ENCODE assay signal across 18 cellular contexts in the genomic region with DNA sequence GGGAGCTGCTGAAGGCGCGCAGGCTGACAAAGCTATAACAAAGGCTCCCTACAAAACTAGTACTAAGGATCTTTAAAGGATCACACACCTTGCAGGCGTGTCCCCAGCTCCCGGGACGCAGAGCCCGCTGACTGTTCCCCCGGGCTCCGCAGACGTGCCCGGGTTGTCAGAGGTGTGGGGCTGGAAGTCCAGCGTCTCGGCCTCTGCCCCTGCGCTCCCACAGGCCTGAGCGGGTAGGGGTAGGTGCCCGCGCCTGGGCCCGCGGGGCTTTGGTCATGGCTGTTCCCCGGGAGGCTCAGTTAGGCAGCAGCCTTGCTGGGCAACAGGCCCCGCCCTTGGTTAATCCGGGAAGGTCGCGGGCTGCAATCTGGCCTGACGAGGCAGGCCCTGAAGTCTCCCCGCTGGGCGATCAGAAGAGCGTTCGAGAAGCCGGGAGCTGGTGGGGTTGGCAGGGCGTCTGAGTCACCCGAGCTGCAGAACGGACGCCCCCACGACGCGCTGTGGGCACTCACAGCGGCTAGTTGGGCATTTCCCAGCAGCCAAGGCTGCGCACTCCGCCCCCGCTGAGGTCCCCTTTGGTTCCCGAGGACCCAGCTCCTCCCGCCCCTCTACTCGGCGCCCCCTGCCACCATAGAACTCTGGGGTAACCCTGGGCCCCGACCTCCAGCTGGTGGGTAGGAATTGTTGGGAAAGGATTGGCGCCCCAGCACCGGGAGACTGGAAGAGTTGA. TPM values are rescaled to one million over a fixed set of nuclear protein-coding genes. Genes with fewer than 3 reads are reported as not detected.
DNase-seq lines count a peak whose midpoint lies in the region; ATAC-seq, FAIRE-seq and TF ChIP-seq lines count a peak whose summit lies in the region.
"Had no signal": no experiment of that assay in that cellular context is flagged by ENCODE, and none has a peak within 500 bp of the region (broad histone marks: within the 10 kb centered on the region; RNA-seq: fewer than 3 reads in every experiment).

No MANE protein-coding gene starts in this region.

- no peak overlapping the region for H2BK15ac ChIP-seq in IMR-90 (ENCODE audit: low read depth, low read length)

- peaks cover 58% of the 10 kb centered on the region for H3K27me3 Mint-ChIP-seq in neural progenitor cell (ENCODE audit: insufficient read depth, low read depth)

- no peak overlapping the region for H2AK5ac ChIP-seq in IMR-90 (ENCODE audit: low read depth, low read length)

- H3K27me3 ChIP-seq in IMR-90 (ENCODE audit: control insufficient read depth, insufficient read depth, low read length) (peaks cover 71% of the 10 kb centered on the region), neural progenitor cell (peaks cover 100% of the 10 kb centered on the region)

- dilution Hi-C loops in IMR-90 (cut with HindIII; ENCODE audit: low sequenced_read_pairs, unreplicated experiment): no loop called here

- H3K36me3 Mint-ChIP-seq in neural progenitor cell: peaks cover 6% of the 10 kb centered on the region

- no peak overlapping the region for H3K4ac ChIP-seq in IMR-90 (ENCODE audit: low read depth, low read length)

- intact Hi-C loops in IMR-90 (cut with micrococcal nuclease): no loop called here

- ATAC-seq in A549: peak in 1 of 2 experiments; percentile 28; a peak in 1 of 6 replicates
- ATAC-seq in IMR-90 (ENCODE audit: low read depth): no peak
- ATAC-seq: left colon had no signal

- no peak for DNase-seq in A549 (ENCODE audit: low read depth in 1 of 2, low spot score in 1 of 2)
- no peak for DNase-seq in IMR-90
- DNase-seq in hypothalamus (lab: John Stamatoyannopoulos, UW): peak in 30 of 51 donors; percentile 23 to 79 (median 55)
- DNase-seq in neural progenitor cell (ENCODE audit: low spot score): peak; percentile 68
- DNase-seq in activated naive CD4-positive, alpha-beta T cell treated with anti-CD3 and anti-CD28 coated beads, Interleukin-2, amount 50 U/mL, for 16 hours: no peak
- DNase-seq in COLO829 (ENCODE audit: low spot score): no peak
- DNase-seq in NCI-H1436 treated with DMSO at 0.1 percent for 48 hours (lab: John Stamatoyannopoulos, UW): no peak
- DNase-seq in UCSD-AML1 (lab: John Stamatoyannopoulos, UW; ENCODE audit: unreplicated experiment): no peak
- DNase-seq: activated T-cell treated with anti-CD3 and anti-CD28 coated beads, Interleukin-2, amount 50 U/mL, for 1 hour; left colon; natural killer cell; NCI-H1105 treated with DMSO at 0.1 percent for 48 hours; thyroid gland had no signal

- POLR2A ChIA-PET in A549 (lab: Yijun Ruan, JAX) (no interaction called here), IMR-90 (lab: Charles Lee; ENCODE audit: unreplicated experiment) (no interaction called here)

- H2AK9ac ChIP-seq in IMR-90 (replicated peaks; ENCODE audit: low read depth, low read length, poor library complexity): no peak overlapping the region

- in situ Hi-C loops in IMR-90 (cut with MboI; ENCODE audit: low sequenced_read_pairs): no loop called here

- H2AFZ ChIP-seq in IMR-90 (replicated peaks; ENCODE audit: low read length, poor library complexity): peak overlapping the region; percentile 33
- no peak overlapping the region for H2AFZ ChIP-seq in neural progenitor cell (replicated peaks)

- no peak for TF ChIP-seq EP300 in A549 (IDR thresholded peaks at IDR 0.05)

- TF ChIP-seq RAD21 in A549 (conservative IDR thresholded peaks at IDR 0.05 in 1 of 2, IDR thresholded peaks at IDR 0.05 in 1 of 2) (no peak), IMR-90 (IDR thresholded peaks at IDR 0.05; ENCODE audit: low read length) (no peak)

- H3K4me3 ChIP-seq in A549 (no peak overlapping the region), IMR-90 (ENCODE audit: insufficient read depth, low read depth, low read length) (no peak overlapping the region), neural progenitor cell (peak overlapping the region; percentile 28)
- H3K4me3 ChIP-seq: thyroid gland had no signal

- H3K4me2 ChIP-seq in A549 (peak overlapping the region; percentile 51), IMR-90 (ENCODE audit: low read depth, low read length) (no peak overlapping the region), neural progenitor cell (peak overlapping the region; percentile 73)

- H4K8ac ChIP-seq in IMR-90 (ENCODE audit: low read depth in 2 of 2, low read length in 2 of 2): no peak overlapping the region

- TF ChIP-seq CTCF in A549 (IDR thresholded peaks at IDR 0.05): no peak
- TF ChIP-seq CTCF in IMR-90 (conservative IDR thresholded peaks at IDR 0.05; ENCODE audit: low read depth, low read length): no peak
- no peak for TF ChIP-seq CTCF in neural progenitor cell (IDR thresholded peaks at IDR 0.05)

- no peak overlapping the region for H3K27ac Mint-ChIP-seq in neural progenitor cell
- H3K27ac Mint-ChIP-seq: natural killer cell had no signal

- H3K79me1 ChIP-seq in IMR-90 (ENCODE audit: low read depth in 1 of 2, low read length in 2 of 2): no peaks in the 10 kb centered on the region

- H3K9me3 ChIP-seq in A549 (no peaks in the 10 kb centered on the region), IMR-90 (ENCODE audit: control insufficient read depth, insufficient read depth, low read length) (no peaks in the 10 kb centered on the region), neural progenitor cell (ENCODE audit: low read depth) (no peaks in the 10 kb centered on the region)
- H3K9me3 ChIP-seq: thyroid gland had no signal

- H3K4me3 Mint-ChIP-seq in neural progenitor cell: peak overlapping the region; percentile 81
- H3K4me3 Mint-ChIP-seq: natural killer cell had no signal

- H4K91ac ChIP-seq in IMR-90 (ENCODE audit: insufficient read depth, low read depth, low read length): no peak overlapping the region

- H2BK5ac ChIP-seq in IMR-90 (ENCODE audit: low read depth, low read length, poor library complexity, severe bottlenecking): no peak overlapping the region

- no peak for FAIRE-seq in A549 (lab: Jason Lieb, UNC)
- FAIRE-seq: D721Med had no signal

- H3K14ac ChIP-seq in IMR-90 (replicated peaks; ENCODE audit: low read depth, low read length): no peak overlapping the region

- H3K36me3 ChIP-seq in IMR-90 (ENCODE audit: control insufficient read depth, insufficient read depth, low read length) (no peaks in the 10 kb centered on the region), neural progenitor cell (no peaks in the 10 kb centered on the region)
- H3K36me3 ChIP-seq: thyroid gland had no signal

- H3F3A ChIP-seq in neural progenitor cell (ENCODE audit: low read depth): peaks cover 34% of the 10 kb centered on the region

- H3K9ac ChIP-seq in IMR-90 (ENCODE audit: low read depth, low read length) (no peak overlapping the region), neural progenitor cell (no peak overlapping the region)

- H4K5ac ChIP-seq in IMR-90 (ENCODE audit: low read depth, low read length): no peak overlapping the region

- no peak overlapping the region for H2BK120ac ChIP-seq in IMR-90 (ENCODE audit: low read depth, low read length)

- no peaks in the 10 kb centered on the region for H3K9me3 Mint-ChIP-seq in neural progenitor cell
- H3K9me3 Mint-ChIP-seq: natural killer cell had no signal

- peaks cover 74% of the 10 kb centered on the region for H3K4me1 Mint-ChIP-seq in neural progenitor cell

- no peak overlapping the region for H3K18ac ChIP-seq in IMR-90 (ENCODE audit: low read depth, low read length)

- H4K20me1 ChIP-seq in IMR-90 (ENCODE audit: insufficient read depth, low read length): no peaks in the 10 kb centered on the region
- peaks cover 95% of the 10 kb centered on the region for H4K20me1 ChIP-seq in neural progenitor cell (ENCODE audit: low read depth)

- no TSS peak for BruUV-seq in IMR-90 (replicated peaks; lab: Mats Ljungman, UMichigan)

- H3K23ac ChIP-seq in IMR-90 (ENCODE audit: low read depth, low read length): no peak overlapping the region

- H3K9me1 ChIP-seq in IMR-90 (ENCODE audit: insufficient read depth, low read length): no peaks in the 10 kb centered on the region

- TF ChIP-seq POLR2A in A549 (IDR thresholded peaks at IDR 0.05; ENCODE audit: low read length): no peak
- no peak for TF ChIP-seq POLR2A in IMR-90 (IDR thresholded peaks at IDR 0.05; ENCODE audit: low read depth, low read length)

- CTCF ChIA-PET in A549 (lab: Yijun Ruan, JAX) (interaction anchor here (1.4 kb wide), 1 partner anchor 18 kb away, joined by 4 read pairs; no protein-coding TSS in a partner anchor), IMR-90 (lab: Yijun Ruan, JAX) (no interaction called here)

- no peak overlapping the region for H3K56ac ChIP-seq in IMR-90 (ENCODE audit: extremely low read depth, insufficient read depth, low read length)

- H2BK20ac ChIP-seq in IMR-90 (ENCODE audit: low read depth, low read length): no peak overlapping the region

- no peaks in the 10 kb centered on the region for H3K79me2 ChIP-seq in neural progenitor cell (ENCODE audit: low read depth)

- H3K27ac ChIP-seq in A549: no peak overlapping the region
- no peak overlapping the region for H3K27ac ChIP-seq in IMR-90 (ENCODE audit: insufficient read depth, low read length)
- no peak overlapping the region for H3K27ac ChIP-seq in neural progenitor cell
- H3K27ac ChIP-seq: thyroid gland had no signal

- H3K4me1 ChIP-seq in A549 (0 out of 3 replicates have a peak, but pooled peaks cover under 1% of the 10 kb centered on the region), IMR-90 (ENCODE audit: control insufficient read depth, insufficient read depth, low read length) (no peaks in the 10 kb centered on the region), neural progenitor cell (peaks cover 24% of the 10 kb centered on the region)

- WGBS in A549 (ENCODE audit: missing lambda C conversion rate): 29% methylated on average over 13 of the region's 47 CpGs
- 2% methylated on average over 23 of the region's 47 CpGs; no CpG with 5 or more reads in 1 of the 2 experiments for WGBS in IMR-90 (ENCODE audit: extremely low coverage in 2 of 2, insufficient read length in 1 of 2), 2 experiments

TF ChIP-seq in IMR-90, 13 proteins besides CTCF, POLR2A, EP300 and RAD21 (continues in another document):
- TF ChIP-seq RFX5 (IDR thresholded peaks at IDR 0.05; ENCODE audit: low read depth, low read length) (no peak), RCOR1 (IDR thresholded peaks at IDR 0.05; ENCODE audit: insufficient replicate concordance, low read length) (no peak), MAZ (IDR thresholded peaks at IDR 0.05; ENCODE audit: borderline replicate concordance, low read depth, low read length) (no peak), FOS (IDR thresholded peaks at IDR 0.05; ENCODE audit: low read depth, low read length) (no peak)

RNA-seq across cellular contexts. Expression of a gene that starts 13.6 kb away (rescaled TPM):
- polyA plus RNA-seq in A549 (2011; rRNA removed) (not detected in 2 replicates), A549 (2017; fragmentation: RNase III; extraction: RNeasy Plus Mini Kit Qiagen cat#74134 plus additional on column Dnase treatment) (0.03 TPM in 1 of 3 replicates, not detected in the others), IMR-90 (2012; rRNA removed) (not detected in 2 replicates)
- not detected in 2 replicates for polyA plus RNA-seq in A549 (2012; cell fraction: cytosol; rRNA removed)
- polyA plus RNA-seq in A549 (2012; cell fraction: nucleus; rRNA removed): 0.04 TPM in 2 replicates
- polyA minus RNA-seq in A549 (2011; rRNA and poly(A)+ RNA removed): not detected in 2 replicates
- total RNA-seq in IMR-90 (2012; rRNA removed) (not detected in 2 replicates), neural progenitor cell (ENCODE audit: low replicate concordance) (0.25 TPM in 1 of 2 replicates, not detected in the other)
- not detected in 2 replicates for polyA plus RNA-seq in IMR-90 (2012; cell fraction: cytosol; rRNA removed)
- polyA plus RNA-seq in IMR-90 (2012; cell fraction: nucleus; rRNA removed; ENCODE audit: low replicate concordance): not detected in 2 replicates
- total RNA-seq: dermis microvascular lymphatic vessel endothelial cell; natural killer cell; RPMI7951; T-helper 1 cell treated with Interleukin-12 subunit alpha and Interleukin-12 subunit beta and Interleukin-4 antibody, amounts not matched to agents 30 ng/mL and 1 ng/mL, for 36 hours had no signal
- polyA plus RNA-seq: AG04450 had no signal

Comparison
In these comparisons a context has a peak if more than half of its experiments do, and no peak if none do; other contexts are left out.
1. DNase-seq: peak in hypothalamus (30 of 51) and neural progenitor cell (single experiment); none in A549 (0 of 2), IMR-90 (single experiment), activated naive CD4-positive, alpha-beta T cell treated with anti-CD3 and anti-CD28 coated beads, Interleukin-2, amount 50 U/mL, for 16 hours (single experiment), COLO829 (single experiment), NCI-H1436 treated with DMSO at 0.1 percent for 48 hours (single experiment) and UCSD-AML1 (single experiment).